Comparison of ENCODE assay signal across 8 cellular contexts in genomic region chr15:51776952-51777574, GRCh38. TPM values are rescaled to one million over a fixed set of nuclear protein-coding genes. Genes with fewer than 3 reads are reported as not detected.
DNase-seq lines count a peak whose midpoint lies in the region; FAIRE-seq and TF ChIP-seq lines count a peak whose summit lies in the region.

No MANE protein-coding gene starts in this region.

- FAIRE-seq in GM18507 (lab: Jason Lieb, UNC): peak; percentile 90

- peak; percentile 64 to 75 (median 75) for TF ChIP-seq CTCF in vagina (IDR thresholded peaks at IDR 0.05)

- H3K36me3 ChIP-seq in vagina: peaks cover 0 to 24% of the 10 kb centered on the region in 2 donors

- no peak overlapping the region for H3K27ac ChIP-seq in vagina

- H3K27ac Mint-ChIP-seq in activated naive CD4-positive, alpha-beta T cell treated with anti-CD3 and anti-CD28 coated beads for 36 hours: no peak overlapping the region

- H3K9me3 Mint-ChIP-seq in activated naive CD4-positive, alpha-beta T cell treated with anti-CD3 and anti-CD28 coated beads for 36 hours: no peaks in the 10 kb centered on the region

- H3K4me1 Mint-ChIP-seq in activated naive CD4-positive, alpha-beta T cell treated with anti-CD3 and anti-CD28 coated beads for 36 hours (ENCODE audit: low read depth): no peaks in the 10 kb centered on the region

- DNase-seq in AG08395 (ENCODE audit: low spot score): peak; percentile 83
- DNase-seq in GM18507 (ENCODE audit: extremely low spot score, insufficient read length, low read depth): peak; percentile 35
- peak; percentile 86 to 87 for DNase-seq in Kasumi-1 (lab: John Stamatoyannopoulos, UW)
- peak; percentile 20 for DNase-seq in SHP77 treated with DMSO at 0.1 percent for 48 hours (lab: John Stamatoyannopoulos, UW)
- peak; percentile 77 for DNase-seq in activated naive CD4-positive, alpha-beta T cell treated with anti-CD3 and anti-CD28 coated beads for 36 hours
- peak; percentile 84 for DNase-seq in glomerular endothelial cell (ENCODE audit: extremely low read depth, low read depth, low spot score)
- DNase-seq in pons (ENCODE audit: low spot score): peak; percentile 96
- no peak for DNase-seq in vagina (ENCODE audit: extremely low spot score in 2 of 2)

- intact Hi-C loops in activated naive CD4-positive, alpha-beta T cell treated with anti-CD3 and anti-CD28 coated beads for 36 hours (cut with micrococcal nuclease): loop anchor here (1.0 to 5.0 kb wide), 7 partner anchors 42 to 614 kb away; no protein-coding TSS in a partner anchor
- intact Hi-C loops in vagina (cut with DNase I): loop anchor here (2.0 kb wide), 1 partner anchor 126 kb away; no protein-coding TSS in a partner anchor

- no peak overlapping the region for H3K4me3 ChIP-seq in vagina

- peaks cover 8% of the 10 kb centered on the region for H3K36me3 Mint-ChIP-seq in activated naive CD4-positive, alpha-beta T cell treated with anti-CD3 and anti-CD28 coated beads for 36 hours (ENCODE audit: low read depth)

- TF ChIP-seq POLR2A in vagina (IDR thresholded peaks at IDR 0.05): no peak

- no peaks in the 10 kb centered on the region for H3K27me3 Mint-ChIP-seq in activated naive CD4-positive, alpha-beta T cell treated with anti-CD3 and anti-CD28 coated beads for 36 hours (ENCODE audit: low read depth)

- H3K27me3 ChIP-seq in vagina: no peaks in the 10 kb centered on the region

- CTCF ChIA-PET in activated naive CD4-positive, alpha-beta T cell treated with anti-CD3 and anti-CD28 coated beads for 36 hours (lab: Charles Lee): interaction anchor here (0.7 to 6.4 kb wide), 32 partner anchors 8 to 212 kb away, joined by 3 to 201 read pairs (median 4); partner anchors contain the start of genes DMXL2 and LYSMD2

- H3K4me3 Mint-ChIP-seq in activated naive CD4-positive, alpha-beta T cell treated with anti-CD3 and anti-CD28 coated beads for 36 hours: no peak overlapping the region

- H3K9me3 ChIP-seq in vagina: no peaks in the 10 kb centered on the region

- H3K4me1 ChIP-seq in vagina: peaks cover 6% of the 10 kb centered on the region

RNA-seq across cellular contexts. Expression of gene TMOD2, which starts 25.7 kb away (rescaled TPM):
- 1 to 10 TPM; 6.4 to 6.8 TPM for total RNA-seq in activated naive CD4-positive, alpha-beta T cell treated with anti-CD3 and anti-CD28 coated beads for 36 hours
- total RNA-seq in glomerular endothelial cell (11.4 and 13.5 TPM in 2 replicates), vagina (18.4 TPM)

RNA-seq across cellular contexts. Expression of gene LYSMD2, which starts 39.6 kb away (rescaled TPM):
- total RNA-seq in activated naive CD4-positive, alpha-beta T cell treated with anti-CD3 and anti-CD28 coated beads for 36 hours: 10 to 100 TPM; 14.5 to 16.8 TPM
- 11.4 and 17.1 TPM in 2 replicates for total RNA-seq in glomerular endothelial cell
- total RNA-seq in vagina: 16.9 TPM

RNA-seq across cellular contexts. Expression of gene TMOD3, which starts 52.4 kb away (rescaled TPM):
- total RNA-seq in activated naive CD4-positive, alpha-beta T cell treated with anti-CD3 and anti-CD28 coated beads for 36 hours: 10 to 100 TPM; 45.9 to 52.8 TPM
- 37.8 and 60.4 TPM in 2 replicates for total RNA-seq in glomerular endothelial cell
- 28.5 TPM for total RNA-seq in vagina

Comparison
In these comparisons a context has a peak if more than half of its experiments do, and no peak if none do; other contexts are left out.
1. DNase-seq: peak in AG08395 (single experiment), GM18507 (single experiment), Kasumi-1 (2 of 2), SHP77 treated with DMSO at 0.1 percent for 48 hours (single experiment), activated naive CD4-positive, alpha-beta T cell treated with anti-CD3 and anti-CD28 coated beads for 36 hours (single experiment), glomerular endothelial cell (single experiment) and pons (single experiment); none in vagina (0 of 2).